In genomic region chr10:129840196-129840590, GRCh38 we compare ENCODE assay signal across 28 cellular contexts.
"Had no signal": no experiment of that assay in that cellular context is flagged by ENCODE, and none has a peak within 500 bp of the region (broad histone marks: within the 10 kb centered on the region; RNA-seq: fewer than 3 reads in every experiment).

No MANE protein-coding gene starts in this region.

- H3K4me1 Mint-ChIP-seq: immature natural killer cell; naive thymus-derived CD4-positive, alpha-beta T cell; stimulated activated naive B cell treated with anti-CD40 and anti-IgM and Interleukin-4, amounts not matched to agents 10 μg/mL and 1 μg/mL and 100 μg/mL, for 72 hours had no signal

- H3K9ac ChIP-seq: neural progenitor cell had no signal

- H3K27ac Mint-ChIP-seq: immature natural killer cell; naive thymus-derived CD4-positive, alpha-beta T cell; nephron progenitor cell; neural progenitor cell; progenitor cell of endocrine pancreas; stimulated activated naive B cell treated with anti-CD40 and anti-IgM and Interleukin-4, amounts not matched to agents 10 μg/mL and 1 μg/mL and 100 μg/mL, for 72 hours; type B pancreatic cell had no signal

- H3K4me2 ChIP-seq: neural progenitor cell had no signal

- H3K4me3 Mint-ChIP-seq: immature natural killer cell; naive thymus-derived CD4-positive, alpha-beta T cell; nephron progenitor cell; neural progenitor cell; stimulated activated naive B cell treated with anti-CD40 and anti-IgM and Interleukin-4, amounts not matched to agents 10 μg/mL and 1 μg/mL and 100 μg/mL, for 72 hours; type B pancreatic cell had no signal

- H3K4me1 ChIP-seq: heart left ventricle, left lung, neural progenitor cell, right atrium auricular region, stomach, testis, tibial artery, vagina had no signal

- H3K4me3 ChIP-seq: heart left ventricle, left lung, lung, mucosa of descending colon, neural progenitor cell, ovary, right atrium auricular region, skin epidermis, stomach, testis, tibial artery, vagina had no signal

- H3K36me3 Mint-ChIP-seq: immature natural killer cell; naive thymus-derived CD4-positive, alpha-beta T cell; neural progenitor cell; stimulated activated naive B cell treated with anti-CD40 and anti-IgM and Interleukin-4, amounts not matched to agents 10 μg/mL and 1 μg/mL and 100 μg/mL, for 72 hours had no signal

- H2AFZ ChIP-seq: neural progenitor cell had no signal

- DNase-seq: heart left ventricle; hypothalamus; immature natural killer cell; kidney; left colon; mesendoderm; midbrain; mucosa of descending colon; naive thymus-derived CD4-positive, alpha-beta T cell; nephron progenitor cell; ovary; stimulated activated CD4-positive, alpha-beta T cell treated with anti-CD3 and anti-CD28 coated beads, Interleukin-12 subunit alpha, Interleukin-12 subunit beta, amount 100 ng/mL, for 4 hours; stimulated activated CD4-positive, alpha-beta T cell treated with anti-CD3 and anti-CD28 coated beads, Interleukin-15, amount 100 ng/mL, for 24 hours; stimulated activated CD4-positive, alpha-beta T cell treated with anti-CD3 and anti-CD28 coated beads, Interleukin-2, amount 100 ng/mL, for 24 hours; stimulated activated CD4-positive, alpha-beta T cell treated with anti-CD3 and anti-CD28 coated beads, Interleukin-4, amount 100 ng/mL, for 1 hour; stimulated activated naive B cell treated with anti-CD40 and anti-IgM and Interleukin-4, amounts not matched to agents 10 μg/mL and 1 μg/mL and 100 μg/mL, for 72 hours; stimulated activated naive CD8-positive, alpha-beta T cell treated with anti-CD3 and anti-CD28 coated beads, Interleukin-15, Interleukin-2, amounts not matched to agents 100 U/mL and 50 U/mL, for 24 hours; stomach; testis; tibial artery had no signal

- H3K27me3 ChIP-seq: heart left ventricle, left lung, neural progenitor cell, ovary, right atrium auricular region, stomach, testis, tibial artery, vagina had no signal

- H3K27ac ChIP-seq: heart left ventricle, left lung, neural progenitor cell, ovary, right atrium auricular region, skin epidermis, stomach, testis, tibial artery, vagina had no signal

- H3K36me3 ChIP-seq: left lung, neural progenitor cell, ovary, vagina had no signal

- H3K27me3 Mint-ChIP-seq: naive thymus-derived CD4-positive, alpha-beta T cell; stimulated activated naive B cell treated with anti-CD40 and anti-IgM and Interleukin-4, amounts not matched to agents 10 μg/mL and 1 μg/mL and 100 μg/mL, for 72 hours had no signal

- H3K9me3 Mint-ChIP-seq: immature natural killer cell; nephron progenitor cell; neural progenitor cell; stimulated activated naive B cell treated with anti-CD40 and anti-IgM and Interleukin-4, amounts not matched to agents 10 μg/mL and 1 μg/mL and 100 μg/mL, for 72 hours; type B pancreatic cell had no signal

- H3K9me3 ChIP-seq: heart left ventricle, left lung, mucosa of descending colon, ovary, right atrium auricular region, stomach, testis, tibial artery, vagina had no signal
